Comparison of ENCODE assay signal across 12 cellular contexts in genomic region chr4:19945979-19946380, GRCh38.
DNase-seq lines count a peak whose midpoint lies in the region; FAIRE-seq and TF ChIP-seq lines count a peak whose summit lies in the region.
"Had no signal": no experiment of that assay in that cellular context is flagged by ENCODE, and none has a peak within 500 bp of the region (broad histone marks: within the 10 kb centered on the region; RNA-seq: fewer than 3 reads in every experiment).

No MANE protein-coding gene starts in this region.

- no peak overlapping the region for H3K4me3 Mint-ChIP-seq in endodermal cell
- H3K4me3 Mint-ChIP-seq: central memory CD8-positive, alpha-beta T cell; stimulated activated memory B cell treated with anti-CD40 and anti-IgM and Interleukin-4, amounts not matched to agents 10 μg/mL and 1 μg/mL and 100 μg/mL, for 72 hours had no signal

- H3K9me3 Mint-ChIP-seq in endodermal cell, result peaks cover 3% of the 10 kb centered on the region

- peak; percentile 99 for DNase-seq in EL
- DNase-seq in NB4 (ENCODE audit: low read depth), result peak; percentile 76
- DNase-seq in dermis blood vessel endothelial cell, result peak; percentile 59
- no peak for DNase-seq in frontal cortex (ENCODE audit: low spot score in 2 of 2)
- DNase-seq in 8988T, result no peak
- DNase-seq in D341Med (ENCODE audit: low spot score), result no peak
- DNase-seq in endodermal cell, result no peak
- DNase-seq: hypothalamus, midbrain had no signal

- H3K9ac ChIP-seq in endodermal cell (ENCODE audit: extremely low read depth, low read length, poor library complexity, severe bottlenecking), result no peak overlapping the region

- H3K27me3 ChIP-seq in neuron (ENCODE audit: insufficient read depth, low read length) (no peaks in the 10 kb centered on the region), endodermal cell (ENCODE audit: control insufficient read depth, insufficient read depth, low read length, poor library complexity, severe bottlenecking) (peaks cover 5% of the 10 kb centered on the region)

- peaks cover 7% of the 10 kb centered on the region for H3K27me3 Mint-ChIP-seq in endodermal cell (ENCODE audit: insufficient read depth)
- H3K27me3 Mint-ChIP-seq: central memory CD8-positive, alpha-beta T cell; stimulated activated memory B cell treated with anti-CD40 and anti-IgM and Interleukin-4, amounts not matched to agents 10 μg/mL and 1 μg/mL and 100 μg/mL, for 72 hours had no signal

- 67 to 87% methylated on average over 1 to 3 of the region's 3 CpGs for WGBS in endodermal cell (ENCODE audit: insufficient coverage in 1 of 2, insufficient read length in 1 of 2), 2 experiments

- TF ChIP-seq CTCF in NB4 (IDR thresholded peaks at IDR 0.05; ENCODE audit: low read depth, low read length) (no peak), endodermal cell (conservative IDR thresholded peaks at IDR 0.05) (no peak)

- H3K9me3 ChIP-seq in neuron (ENCODE audit: low read length), result no peaks in the 10 kb centered on the region
- H3K9me3 ChIP-seq in endodermal cell (ENCODE audit: control insufficient read depth, low read length), result no peaks in the 10 kb centered on the region

- H3K36me3 ChIP-seq in neuron (ENCODE audit: insufficient read depth, low read length) (no peaks in the 10 kb centered on the region), endodermal cell (ENCODE audit: control insufficient read depth, insufficient read depth, low read length) (no peaks in the 10 kb centered on the region)

- H3K4me3 ChIP-seq in NB4 (ENCODE audit: low read depth, low read length) (no peak overlapping the region), neuron (ENCODE audit: low read length) (no peak overlapping the region), endodermal cell (ENCODE audit: low read length) (no peak overlapping the region)

- no peak for FAIRE-seq in frontal cortex (lab: Jason Lieb, UNC)

- TF ChIP-seq POLR2A in NB4 (IDR thresholded peaks at IDR 0.05; ENCODE audit: extremely low read depth, insufficient read length), result no peak

- H2AFZ ChIP-seq in neuron (ENCODE audit: low read depth, low read length), result peak overlapping the region; percentile 3

- H3K4me1 ChIP-seq in neuron (ENCODE audit: insufficient read depth, low read length) (peaks cover 12% of the 10 kb centered on the region), endodermal cell (ENCODE audit: control insufficient read depth, insufficient read depth, low read length) (peaks cover 12% of the 10 kb centered on the region)

- peaks cover 23% of the 10 kb centered on the region for H3K4me1 Mint-ChIP-seq in endodermal cell
- H3K4me1 Mint-ChIP-seq: central memory CD8-positive, alpha-beta T cell; stimulated activated memory B cell treated with anti-CD40 and anti-IgM and Interleukin-4, amounts not matched to agents 10 μg/mL and 1 μg/mL and 100 μg/mL, for 72 hours had no signal

- H3K27ac Mint-ChIP-seq in endodermal cell, result no peak overlapping the region
- H3K27ac Mint-ChIP-seq: stimulated activated memory B cell treated with anti-CD40 and anti-IgM and Interleukin-4, amounts not matched to agents 10 μg/mL and 1 μg/mL and 100 μg/mL, for 72 hours had no signal

- no peaks in the 10 kb centered on the region for H3K36me3 Mint-ChIP-seq in endodermal cell (ENCODE audit: low read depth)
- H3K36me3 Mint-ChIP-seq: stimulated activated memory B cell treated with anti-CD40 and anti-IgM and Interleukin-4, amounts not matched to agents 10 μg/mL and 1 μg/mL and 100 μg/mL, for 72 hours had no signal

- H3K27ac ChIP-seq in endodermal cell (ENCODE audit: low read depth, low read length), result no peak overlapping the region

Comparison
In these comparisons a context has a peak if more than half of its experiments do, and no peak if none do; other contexts are left out.
1. DNase-seq: peak in EL (single experiment), NB4 (single experiment) and dermis blood vessel endothelial cell (single experiment); none in frontal cortex (0 of 2), 8988T (single experiment), D341Med (single experiment) and endodermal cell (single experiment).